Comparison of ENCODE assay signal across 17 cellular contexts in genomic region chr1:24992761-24993211, GRCh38.
DNase-seq lines count a peak whose midpoint lies in the region; ATAC-seq, FAIRE-seq and TF ChIP-seq lines count a peak whose summit lies in the region.
"Had no signal": no experiment of that assay in that cellular context is flagged by ENCODE, and none has a peak within 500 bp of the region (broad histone marks: within the 10 kb centered on the region; RNA-seq: fewer than 3 reads in every experiment).

No MANE protein-coding gene starts in this region.

- peak; percentile 4 for ATAC-seq in activated CD8-positive, alpha-beta T cell treated with anti-CD3 and anti-CD28 coated beads, Interleukin-2, amount 10 ng/mL, durations not matched to agents 7 days and 5 days

- in situ Hi-C loops in transverse colon (cut with MboI; ENCODE audit: low pct_ligation_motif_present in 1 of 4, low pct_unique_long_range_greater_than_20kb in 1 of 4, low sequenced_read_pairs in 3 of 4) = no loop called here

- WGBS in transverse colon (ENCODE audit: low coverage in 1 of 2), 2 donors = 57 to 60% methylated on average over 3 to 12 of the region's 12 CpGs

- peaks cover 8% of the 10 kb centered on the region for H3K27me3 ChIP-seq in transverse colon

- peak overlapping the region; percentile 93 for H3K27ac Mint-ChIP-seq in activated naive CD4-positive, alpha-beta T cell treated with anti-CD3 and anti-CD28 coated beads, Interleukin-2, amount 50 U/mL, for 24 hours
- H3K27ac Mint-ChIP-seq in activated CD8-positive, alpha-beta T cell treated with anti-CD3 and anti-CD28 coated beads, Interleukin-2, amount 10 ng/mL, durations not matched to agents 7 days and 5 days = peak overlapping the region; percentile 96

- TF ChIP-seq EP300 in transverse colon (IDR thresholded peaks at IDR 0.05; ENCODE audit: low read depth) = no peak

- no peak for TF ChIP-seq CTCF in kidney (IDR thresholded peaks at IDR 0.05; ENCODE audit: borderline replicate concordance, extremely low read depth, insufficient read depth)
- TF ChIP-seq CTCF in transverse colon (IDR thresholded peaks at IDR 0.05) = no peak

- H3K4me3 ChIP-seq in kidney (ENCODE audit: low read length in 2 of 2) = no peak overlapping the region
- H3K4me3 ChIP-seq in transverse colon = no peak overlapping the region
- H3K4me3 ChIP-seq: dorsolateral prefrontal cortex, HAP-1 had no signal

- H3K4me1 ChIP-seq in kidney (ENCODE audit: control insufficient read depth in 1 of 2, insufficient read depth in 1 of 2, low read depth in 1 of 2, low read length in 2 of 2) (no peaks in the 10 kb centered on the region), transverse colon (no peaks in the 10 kb centered on the region)
- H3K4me1 ChIP-seq: HAP-1 had no signal

- peaks cover 12% of the 10 kb centered on the region for H3K36me3 Mint-ChIP-seq in activated naive CD4-positive, alpha-beta T cell treated with anti-CD3 and anti-CD28 coated beads, Interleukin-2, amount 50 U/mL, for 24 hours
- H3K36me3 Mint-ChIP-seq in activated CD8-positive, alpha-beta T cell treated with anti-CD3 and anti-CD28 coated beads, Interleukin-2, amount 10 ng/mL, durations not matched to agents 7 days and 5 days (ENCODE audit: low read depth) = peaks cover 13% of the 10 kb centered on the region

- H3K4me1 Mint-ChIP-seq in activated naive CD4-positive, alpha-beta T cell treated with anti-CD3 and anti-CD28 coated beads, Interleukin-2, amount 50 U/mL, for 24 hours = peaks cover 98% of the 10 kb centered on the region
- peaks cover 98% of the 10 kb centered on the region for H3K4me1 Mint-ChIP-seq in activated CD8-positive, alpha-beta T cell treated with anti-CD3 and anti-CD28 coated beads, Interleukin-2, amount 10 ng/mL, durations not matched to agents 7 days and 5 days (ENCODE audit: low read depth)

- H3K27ac ChIP-seq in kidney (ENCODE audit: low read depth in 2 of 2, low read length in 2 of 2) (no peak overlapping the region), transverse colon (peak overlapping the region in 3 of 4 donors; percentile 35 to 60 (median 56))
- H3K27ac ChIP-seq: dorsolateral prefrontal cortex, WERI-Rb-1 had no signal

- POLR2A ChIA-PET in activated CD8-positive, alpha-beta T cell treated with anti-CD3 and anti-CD28 coated beads, Interleukin-2, amount 10 ng/mL, durations not matched to agents 7 days and 5 days (lab: Charles Lee) = interaction anchor here (0.7 to 12.1 kb wide), 5 partner anchors 23 to 44 kb away, joined by 4 to 106 read pairs (median 9); no protein-coding TSS in a partner anchor

- H3K36me3 ChIP-seq in kidney (ENCODE audit: control insufficient read depth in 1 of 2, insufficient read depth in 2 of 2, low read length in 2 of 2) (no peaks in the 10 kb centered on the region), transverse colon (no peaks in the 10 kb centered on the region)
- H3K36me3 ChIP-seq: HAP-1, WERI-Rb-1 had no signal

- H3K4me3 Mint-ChIP-seq in activated naive CD4-positive, alpha-beta T cell treated with anti-CD3 and anti-CD28 coated beads, Interleukin-2, amount 50 U/mL, for 24 hours = peak overlapping the region; percentile 72
- peak overlapping the region; percentile 71 for H3K4me3 Mint-ChIP-seq in activated CD8-positive, alpha-beta T cell treated with anti-CD3 and anti-CD28 coated beads, Interleukin-2, amount 10 ng/mL, durations not matched to agents 7 days and 5 days

- H3K9me3 ChIP-seq in kidney (ENCODE audit: control insufficient read depth in 1 of 2, low read length in 2 of 2) (no peaks in the 10 kb centered on the region), transverse colon (no peaks in the 10 kb centered on the region)
- H3K9me3 ChIP-seq: HAP-1 had no signal

- no peaks in the 10 kb centered on the region for H3K27me3 Mint-ChIP-seq in activated naive CD4-positive, alpha-beta T cell treated with anti-CD3 and anti-CD28 coated beads, Interleukin-2, amount 50 U/mL, for 24 hours
- no peaks in the 10 kb centered on the region for H3K27me3 Mint-ChIP-seq in activated CD8-positive, alpha-beta T cell treated with anti-CD3 and anti-CD28 coated beads, Interleukin-2, amount 10 ng/mL, durations not matched to agents 7 days and 5 days (ENCODE audit: low read depth)

- CTCF ChIA-PET in activated CD8-positive, alpha-beta T cell treated with anti-CD3 and anti-CD28 coated beads, Interleukin-2, amount 10 ng/mL, durations not matched to agents 7 days and 5 days (lab: Charles Lee) = interaction anchor here (1.4 to 12.4 kb wide), 5 partner anchors 11 to 145 kb away, joined by 3 to 136 read pairs (median 25); no protein-coding TSS in a partner anchor

- H3K9me3 Mint-ChIP-seq in activated naive CD4-positive, alpha-beta T cell treated with anti-CD3 and anti-CD28 coated beads, Interleukin-2, amount 50 U/mL, for 24 hours = peaks cover 11% of the 10 kb centered on the region
- no peaks in the 10 kb centered on the region for H3K9me3 Mint-ChIP-seq in activated CD8-positive, alpha-beta T cell treated with anti-CD3 and anti-CD28 coated beads, Interleukin-2, amount 10 ng/mL, durations not matched to agents 7 days and 5 days (ENCODE audit: insufficient read depth)

- intact Hi-C loops in kidney (cut with DNase I) = no loop called here
- intact Hi-C loops in transverse colon (cut with DNase I; ENCODE audit: low total_unique reads) = no loop called here

- no peak for FAIRE-seq in kidney (lab: Jason Lieb, UNC)
- FAIRE-seq: D721Med, RCC 7860 had no signal

- no peak for DNase-seq in activated naive CD4-positive, alpha-beta T cell treated with Interleukin-2 at 50 U/mL for 16 hours
- peak; percentile 50 for DNase-seq in activated CD8-positive, alpha-beta T cell treated with anti-CD3 and anti-CD28 coated beads, Interleukin-2, amount 10 ng/mL, durations not matched to agents 7 days and 5 days
- DNase-seq in kidney (peak; percentile 53), transverse colon (no peak), pons (ENCODE audit: low spot score) (no peak), SK-N-DZ (ENCODE audit: low spot score) (no peak), MV-4-11 (lab: John Stamatoyannopoulos, UW) (no peak)
- DNase-seq: midbrain, NCI-H1048, NCI-H2107, NCI-H748 treated with DMSO at 0.1 percent for 48 hours, WERI-Rb-1 had no signal

- no peak for TF ChIP-seq POLR2A in transverse colon (IDR thresholded peaks at IDR 0.05)

- no peak overlapping the region for H3K9ac ChIP-seq in kidney (ENCODE audit: low read length in 2 of 2)

Comparison
In these comparisons a context has a peak if more than half of its experiments do, and no peak if none do; other contexts are left out.
1. DNase-seq: peak in activated CD8-positive, alpha-beta T cell treated with anti-CD3 and anti-CD28 coated beads, Interleukin-2, amount 10 ng/mL, durations not matched to agents 7 days and 5 days (single experiment) and kidney (single experiment); none in activated naive CD4-positive, alpha-beta T cell treated with Interleukin-2 at 50 U/mL for 16 hours (single experiment), transverse colon (single experiment), pons (single experiment), SK-N-DZ (single experiment) and MV-4-11 (single experiment).
2. H3K27ac ChIP-seq: peak in transverse colon (3 of 4); none in kidney (0 of 2).